In genomic region chr21:46153259-46154154, GRCh38 we compare ENCODE assay signal across 8 cellular contexts. TPM values are rescaled to one million over a fixed set of nuclear protein-coding genes. Genes with fewer than 3 reads are reported as not detected.
DNase-seq lines count a peak whose midpoint lies in the region; ATAC-seq and TF ChIP-seq lines count a peak whose summit lies in the region.

No MANE protein-coding gene starts in this region.

- no peak for TF ChIP-seq EP300 in esophagus muscularis mucosa (IDR thresholded peaks at IDR 0.05)

- no peaks in the 10 kb centered on the region for H3F3A ChIP-seq in Loucy (ENCODE audit: low read depth)

- ATAC-seq in thoracic aorta (ENCODE audit: insufficient number of reproducible peaks, low FRiP score, low read depth) = no peak
- ATAC-seq in GM19351 (IDR thresholded peaks at IDR 0.05; ENCODE audit: unreplicated experiment) = no peak
- no peak for ATAC-seq in GM18511 (IDR thresholded peaks at IDR 0.05; ENCODE audit: unreplicated experiment)

- DNase-seq in D341Med (ENCODE audit: low spot score) (peak; percentile 81), esophagus muscularis mucosa (ENCODE audit: extremely low spot score) (no peak), thoracic aorta (ENCODE audit: low spot score) (peak; percentile 1)
- DNase-seq in activated CD4-positive, alpha-beta T cell treated with anti-CD3 and anti-CD28 coated beads, Interleukin-2, amount 50 U/mL, for 4 hours = peak; percentile 30 to 32

- H3K36me3 ChIP-seq in Loucy (ENCODE audit: insufficient read depth, low read length) (no peaks in the 10 kb centered on the region), esophagus muscularis mucosa (peaks cover 0 to 4% (median 0%) of the 10 kb centered on the region in 4 donors), mucosa of stomach (ENCODE audit: control insufficient read depth, insufficient read depth, low read length) (no peaks in the 10 kb centered on the region), thoracic aorta (no peaks in the 10 kb centered on the region)

- H3K4me1 ChIP-seq in Loucy (ENCODE audit: insufficient read depth, low read length, poor library complexity, severe bottlenecking) (no peaks in the 10 kb centered on the region), esophagus muscularis mucosa (peaks cover 10 to 18% (median 12%) of the 10 kb centered on the region in 4 donors), mucosa of stomach (ENCODE audit: control insufficient read depth, insufficient read depth, low read length) (peaks cover 10% of the 10 kb centered on the region), thoracic aorta (ENCODE audit: control insufficient read depth in 1 of 2, low read depth in 2 of 2) (peaks cover 0 to 8% of the 10 kb centered on the region in 2 donors)

- H4K20me1 ChIP-seq in Loucy (ENCODE audit: insufficient read depth, low read length, poor library complexity, severe bottlenecking) = no peaks in the 10 kb centered on the region

- TF ChIP-seq POLR2A in esophagus muscularis mucosa (IDR thresholded peaks at IDR 0.05; ENCODE audit: low read depth) = no peak

- H3K27ac ChIP-seq in esophagus muscularis mucosa (replicated peaks in 1 of 4) (peak overlapping the region in 2 of 4 donors; percentile 37 to 68), thoracic aorta (no peak overlapping the region)

- H3K9ac ChIP-seq in Loucy (ENCODE audit: low read depth, low read length, poor library complexity, severe bottlenecking) = no peak overlapping the region
- H3K9ac ChIP-seq in mucosa of stomach (ENCODE audit: low read length) = peak overlapping the region; percentile 62

- WGBS in esophagus muscularis mucosa = 34% methylated on average over 27 of the region's 31 CpGs

- H3K9me2 ChIP-seq in Loucy (replicated peaks; ENCODE audit: low read depth, low read length) = no peaks in the 10 kb centered on the region

- H3K27me3 ChIP-seq in Loucy (ENCODE audit: insufficient read depth, low read length, poor library complexity, severe bottlenecking) (no peaks in the 10 kb centered on the region), esophagus muscularis mucosa (peaks cover 0 to 11% (median 0%) of the 10 kb centered on the region in 4 donors), mucosa of stomach (ENCODE audit: control insufficient read depth, insufficient read depth, low read length) (no peaks in the 10 kb centered on the region), thoracic aorta (replicated peaks; ENCODE audit: insufficient read depth) (no peaks in the 10 kb centered on the region)

- H3K4me3 ChIP-seq in Loucy (ENCODE audit: low read length, poor library complexity, severe bottlenecking) (no peak overlapping the region), esophagus muscularis mucosa (peak overlapping the region; percentile 17 to 41 (median 39)), mucosa of stomach (ENCODE audit: low read length) (peak overlapping the region; percentile 14), thoracic aorta (peak overlapping the region; percentile 39)

- TF ChIP-seq CTCF in Loucy (conservative IDR thresholded peaks at IDR 0.05; ENCODE audit: low read length) = peak; percentile 74
- TF ChIP-seq CTCF in esophagus muscularis mucosa (IDR thresholded peaks at IDR 0.05) = peak; percentile 70 to 83 (median 80)
- peak; percentile 49 for TF ChIP-seq CTCF in thoracic aorta (IDR thresholded peaks at IDR 0.05)

- intact Hi-C loops in esophagus muscularis mucosa (cut with DNase I) = loop anchor here (5.0 kb wide), 1 partner anchor 79 kb away; no protein-coding TSS in a partner anchor

- no peak overlapping the region for H3K4me2 ChIP-seq in Loucy (ENCODE audit: low read depth, low read length, poor library complexity, severe bottlenecking)

- H2AFZ ChIP-seq in Loucy (ENCODE audit: low read length) = 0 out of 2 replicates have a peak overlapping the region, but pooled peaks have one; percentile 61

- H3K9me3 ChIP-seq in Loucy (ENCODE audit: insufficient read depth, low read depth, low read length) = no peaks in the 10 kb centered on the region
- H3K9me3 ChIP-seq in esophagus muscularis mucosa = no peaks in the 10 kb centered on the region
- H3K9me3 ChIP-seq in mucosa of stomach (ENCODE audit: control insufficient read depth, low read length) = no peaks in the 10 kb centered on the region
- no peaks in the 10 kb centered on the region for H3K9me3 ChIP-seq in thoracic aorta

- H3K79me2 ChIP-seq in Loucy (ENCODE audit: insufficient read depth, low read length) = no peaks in the 10 kb centered on the region

RNA-seq across cellular contexts. Expression of gene FTCD, which starts 1.9 kb away (rescaled TPM):
- 1 to 10 TPM in 2 of 4 donors, under 1 TPM in 1, not detected in 1; 0.26 to 2.5 (median 1.2) TPM for total RNA-seq in esophagus muscularis mucosa
- total RNA-seq in thoracic aorta = under 1 TPM in 1 of 2 donors, not detected in 1; 0.27 TPM

RNA-seq across cellular contexts. Expression of gene SPATC1L, which starts 30.8 kb away (rescaled TPM):
- total RNA-seq in esophagus muscularis mucosa (10 to 100 TPM in 1 of 4 donors, 1 to 10 TPM in 3; 1.3 to 22.0 (median 7.0) TPM), thoracic aorta (1 to 10 TPM; 3.2 to 7.9 TPM)

RNA-seq across cellular contexts. Expression of gene COL6A2, which starts 55.6 kb away (rescaled TPM):
- total RNA-seq in esophagus muscularis mucosa = 1,000 to 10,000 TPM in 2 of 4 donors, 100 to 1,000 TPM in 2; 942 to 1,525 (median 1,202) TPM
- total RNA-seq in thoracic aorta = 1,000 to 10,000 TPM; 1,835 to 1,885 TPM
